In genomic region chr18:56130481-56130880, GRCh38 we compare ENCODE assay signal across 18 cellular contexts.
"Had no signal": no experiment of that assay in that cellular context is flagged by ENCODE, and none has a peak within 500 bp of the region (broad histone marks: within the 10 kb centered on the region; RNA-seq: fewer than 3 reads in every experiment).

No MANE protein-coding gene starts in this region.

- H3K9ac ChIP-seq: SK-N-SH had no signal

- H3K27me3 ChIP-seq: MG63 had no signal

- H3K36me3 ChIP-seq: MG63 had no signal

- H3K27ac ChIP-seq: RWPE1 had no signal

- DNase-seq: Karpas-422, KG1, MG63, NCI-H1092 treated with DMSO at 0.1 percent for 48 hours, NCI-H1436, NCI-H187, NCI-H2029, NCI-H2081 treated with DMSO at 0.1 percent for 48 hours, NCI-H2171, NCI-H226, NCI-H446, NCI-H510A, NCI-H524 treated with DMSO at 0.1 percent for 48 hours, NCI-H69, NCI-H774, SHP77, SK-N-SH had no signal

- H3K4me3 ChIP-seq: MG63 had no signal

- H3K4me2 ChIP-seq: SK-N-SH had no signal

- H3K9me3 ChIP-seq: MG63, SK-N-SH had no signal
